ENCODE assay signal across 10 cellular contexts in genomic region chr7:84188811-84189405, GRCh38. TPM values are rescaled to one million over a fixed set of nuclear protein-coding genes. Genes with fewer than 3 reads are reported as not detected.
A peak's percentile ranks its signal among the peaks of the same experiment; 100 is the strongest.
DNase-seq lines count a peak whose midpoint lies in the region; ATAC-seq and TF ChIP-seq lines count a peak whose summit lies in the region.
"Had no signal": no experiment of that assay in that cellular context is flagged by ENCODE, and none has a peak within 500 bp of the region (broad histone marks: within the 10 kb centered on the region; RNA-seq: fewer than 3 reads in every experiment).

No MANE protein-coding gene starts in this region.

- in situ Hi-C loops in transverse colon (cut with MboI; ENCODE audit: low pct_ligation_motif_present in 1 of 4, low pct_unique_long_range_greater_than_20kb in 1 of 4, low sequenced_read_pairs in 3 of 4), result loop anchor here in 2 of 4 donors (25.0 kb wide), 1 partner anchor 823 kb away; no protein-coding TSS in a partner anchor

- no peaks in the 10 kb centered on the region for H3K36me3 Mint-ChIP-seq in activated CD8-positive, alpha-beta T cell treated with anti-CD3 and anti-CD28 coated beads for 36 hours (ENCODE audit: low read depth)
- H3K36me3 Mint-ChIP-seq in activated CD8-positive, alpha-beta T cell treated with anti-CD3 and anti-CD28 coated beads, Interleukin-2, amount 10 ng/mL, durations not matched to agents 7 days and 5 days (ENCODE audit: low read depth), result no peaks in the 10 kb centered on the region
- no peaks in the 10 kb centered on the region for H3K36me3 Mint-ChIP-seq in CD4-positive, alpha-beta memory T cell

- peak overlapping the region; percentile 46 for H3K4me2 ChIP-seq in fibroblast of lung (ENCODE audit: extremely low read depth, insufficient read depth, low read length)

- H3K27me3 ChIP-seq in fibroblast of lung (ENCODE audit: control insufficient read depth, insufficient read depth, low read length) (no peaks in the 10 kb centered on the region), transverse colon (no peaks in the 10 kb centered on the region)
- H3K27me3 ChIP-seq in CD4-positive, alpha-beta memory T cell (ENCODE audit: insufficient read depth, low read length), result no peaks in the 10 kb centered on the region

- H3K36me3 ChIP-seq in fibroblast of lung (ENCODE audit: control insufficient read depth, insufficient read depth, low read length) (no peaks in the 10 kb centered on the region), transverse colon (no peaks in the 10 kb centered on the region)
- no peaks in the 10 kb centered on the region for H3K36me3 ChIP-seq in CD4-positive, alpha-beta memory T cell (ENCODE audit: insufficient read depth, low read length)

- H3K9me3 Mint-ChIP-seq in activated CD8-positive, alpha-beta T cell treated with anti-CD3 and anti-CD28 coated beads for 36 hours, result peaks cover 2% of the 10 kb centered on the region
- H3K9me3 Mint-ChIP-seq in activated CD8-positive, alpha-beta T cell treated with anti-CD3 and anti-CD28 coated beads, Interleukin-2, amount 10 ng/mL, durations not matched to agents 7 days and 5 days (ENCODE audit: insufficient read depth), result no peaks in the 10 kb centered on the region
- H3K9me3 Mint-ChIP-seq in CD4-positive, alpha-beta memory T cell, result peaks cover 0 to 8% (median 0%) of the 10 kb centered on the region in 8 donors

- TF ChIP-seq POLR2A in transverse colon (IDR thresholded peaks at IDR 0.05), result no peak

- H4K20me1 ChIP-seq in fibroblast of lung (ENCODE audit: control insufficient read depth, extremely low read depth, insufficient read depth, low read length), result no peaks in the 10 kb centered on the region

- H3K9me3 ChIP-seq in fibroblast of lung (ENCODE audit: control insufficient read depth, insufficient read depth, low read depth, low read length) (no peaks in the 10 kb centered on the region), transverse colon (no peaks in the 10 kb centered on the region)
- H3K9me3 ChIP-seq in CD4-positive, alpha-beta memory T cell (ENCODE audit: control insufficient read depth in 1 of 2, low read length in 2 of 2), result no peaks in the 10 kb centered on the region

- H3K4me1 Mint-ChIP-seq in activated CD8-positive, alpha-beta T cell treated with anti-CD3 and anti-CD28 coated beads for 36 hours (ENCODE audit: low read depth), result peaks cover 21% of the 10 kb centered on the region
- H3K4me1 Mint-ChIP-seq in activated CD8-positive, alpha-beta T cell treated with anti-CD3 and anti-CD28 coated beads, Interleukin-2, amount 10 ng/mL, durations not matched to agents 7 days and 5 days (ENCODE audit: low read depth), result peaks cover 8% of the 10 kb centered on the region
- H3K4me1 Mint-ChIP-seq in CD4-positive, alpha-beta memory T cell, result peaks cover 0 to 3% (median 1%) of the 10 kb centered on the region in 4 donors

- no peaks in the 10 kb centered on the region for H3K27me3 Mint-ChIP-seq in activated CD8-positive, alpha-beta T cell treated with anti-CD3 and anti-CD28 coated beads for 36 hours
- no peaks in the 10 kb centered on the region for H3K27me3 Mint-ChIP-seq in activated CD8-positive, alpha-beta T cell treated with anti-CD3 and anti-CD28 coated beads, Interleukin-2, amount 10 ng/mL, durations not matched to agents 7 days and 5 days (ENCODE audit: low read depth)
- H3K27me3 Mint-ChIP-seq in CD4-positive, alpha-beta memory T cell, result no peaks in the 10 kb centered on the region

- no peak overlapping the region for H3K27ac Mint-ChIP-seq in activated CD8-positive, alpha-beta T cell treated with anti-CD3 and anti-CD28 coated beads for 36 hours
- H3K27ac Mint-ChIP-seq in activated CD8-positive, alpha-beta T cell treated with anti-CD3 and anti-CD28 coated beads, Interleukin-2, amount 10 ng/mL, durations not matched to agents 7 days and 5 days, result no peak overlapping the region
- no peak overlapping the region for H3K27ac Mint-ChIP-seq in CD4-positive, alpha-beta memory T cell

- H3K4me3 Mint-ChIP-seq in activated CD8-positive, alpha-beta T cell treated with anti-CD3 and anti-CD28 coated beads for 36 hours, result no peak overlapping the region
- H3K4me3 Mint-ChIP-seq in activated CD8-positive, alpha-beta T cell treated with anti-CD3 and anti-CD28 coated beads, Interleukin-2, amount 10 ng/mL, durations not matched to agents 7 days and 5 days, result no peak overlapping the region
- H3K4me3 Mint-ChIP-seq in CD4-positive, alpha-beta memory T cell, result no peak overlapping the region

- CTCF ChIA-PET in activated CD8-positive, alpha-beta T cell treated with anti-CD3 and anti-CD28 coated beads for 36 hours (lab: Charles Lee), result no interaction called here
- CTCF ChIA-PET in activated CD8-positive, alpha-beta T cell treated with anti-CD3 and anti-CD28 coated beads, Interleukin-2, amount 10 ng/mL, durations not matched to agents 7 days and 5 days (lab: Charles Lee), result no interaction called here
- CTCF ChIA-PET in CD4-positive, alpha-beta memory T cell (lab: Charles Lee; ENCODE audit: partially characterized antibody), result no interaction called here

- POLR2A ChIA-PET in activated CD8-positive, alpha-beta T cell treated with anti-CD3 and anti-CD28 coated beads for 36 hours (lab: Charles Lee), result no interaction called here
- POLR2A ChIA-PET in activated CD8-positive, alpha-beta T cell treated with anti-CD3 and anti-CD28 coated beads, Interleukin-2, amount 10 ng/mL, durations not matched to agents 7 days and 5 days (lab: Charles Lee), result no interaction called here
- POLR2A ChIA-PET in CD4-positive, alpha-beta memory T cell (lab: Charles Lee; ENCODE audit: partially characterized antibody), result no interaction called here

- TF ChIP-seq CTCF in activated CD8-positive, alpha-beta T cell treated with anti-CD3 and anti-CD28 coated beads for 36 hours (IDR thresholded peaks at IDR 0.05), result peak; percentile 22
- TF ChIP-seq CTCF in fibroblast of lung (conservative IDR thresholded peaks at IDR 0.05 in 1 of 2, IDR thresholded peaks at IDR 0.05 in 1 of 2; ENCODE audit: low read depth in 1 of 2, low read length in 2 of 2) (peak; percentile 30 to 69), transverse colon (IDR thresholded peaks at IDR 0.05) (peak; percentile 13 to 22 (median 17)), coronary artery (IDR thresholded peaks at IDR 0.05) (no peak)

- H3K79me2 ChIP-seq in fibroblast of lung (ENCODE audit: control insufficient read depth, insufficient read depth, low read length), result peaks cover 93% of the 10 kb centered on the region

- TF ChIP-seq EP300 in transverse colon (IDR thresholded peaks at IDR 0.05; ENCODE audit: low read depth), result no peak

- intact Hi-C loops in activated CD8-positive, alpha-beta T cell treated with anti-CD3 and anti-CD28 coated beads for 36 hours (cut with micrococcal nuclease), result no loop called here
- intact Hi-C loops in transverse colon (cut with DNase I; ENCODE audit: low total_unique reads), result no loop called here
- intact Hi-C loops in CD4-positive, alpha-beta memory T cell (cut with micrococcal nuclease), result loop anchor here (1.0 kb wide), 1 partner anchor 213 kb away; no protein-coding TSS in a partner anchor

- H3K4me3 ChIP-seq in fibroblast of lung (replicated peaks in 1 of 4; ENCODE audit: control extremely low read depth in 1 of 4, insufficient read depth in 1 of 4, low read depth in 3 of 4, low read length in 4 of 4) (no peak overlapping the region), transverse colon (no peak overlapping the region), coronary artery (no peak overlapping the region)
- no peak overlapping the region for H3K4me3 ChIP-seq in CD4-positive, alpha-beta memory T cell (ENCODE audit: low read length in 2 of 2)

- no peak overlapping the region for H3K27ac ChIP-seq in fibroblast of lung (ENCODE audit: insufficient read depth, low read length)
- no peak overlapping the region for H3K27ac ChIP-seq in transverse colon
- no peak overlapping the region for H3K27ac ChIP-seq in coronary artery
- no peak overlapping the region for H3K27ac ChIP-seq in CD4-positive, alpha-beta memory T cell (ENCODE audit: low read depth, low read length)

- H2AFZ ChIP-seq in fibroblast of lung (ENCODE audit: low read length), result no peak overlapping the region

- no peak overlapping the region for H3K9ac ChIP-seq in fibroblast of lung (ENCODE audit: insufficient read depth, low read length)

- no peak for DNase-seq in activated CD8-positive, alpha-beta T cell treated with anti-CD3 and anti-CD28 coated beads for 36 hours
- DNase-seq in activated CD8-positive, alpha-beta T cell treated with anti-CD3 and anti-CD28 coated beads, Interleukin-2, amount 10 ng/mL, durations not matched to agents 7 days and 5 days, result no peak
- peak; percentile 30 for DNase-seq in NCI-H748 treated with DMSO at 0.1 percent for 48 hours (lab: John Stamatoyannopoulos, UW)
- peak in 1 of 2 donors; percentile 69 for DNase-seq in fibroblast of lung (ENCODE audit: low read depth in 2 of 2)
- DNase-seq in transverse colon, result no peak
- no peak for DNase-seq in coronary artery (ENCODE audit: low spot score)
- DNase-seq in CD4-positive, alpha-beta memory T cell, result no peak
- DNase-seq in T1000 (lab: John Stamatoyannopoulos, UW), result no peak
- DNase-seq: NCI-H1436 treated with DMSO at 0.1 percent for 48 hours; stimulated activated CD4-positive, alpha-beta T cell treated with anti-CD3 and anti-CD28 coated beads, Interleukin-4, amount 100 ng/mL, for 24 hours had no signal

- H3K4me1 ChIP-seq in fibroblast of lung (ENCODE audit: control insufficient read depth, extremely low read depth, insufficient read depth, low read length) (peaks cover 2% of the 10 kb centered on the region), transverse colon (peaks cover 0 to 10% (median 0%) of the 10 kb centered on the region in 4 donors)
- no peaks in the 10 kb centered on the region for H3K4me1 ChIP-seq in CD4-positive, alpha-beta memory T cell (ENCODE audit: insufficient read depth, low read length)

- no peak for ATAC-seq in activated CD8-positive, alpha-beta T cell treated with anti-CD3 and anti-CD28 coated beads for 36 hours
- no peak for ATAC-seq in activated CD8-positive, alpha-beta T cell treated with anti-CD3 and anti-CD28 coated beads, Interleukin-2, amount 10 ng/mL, durations not matched to agents 7 days and 5 days

RNA-seq across cellular contexts. Expression of gene SEMA3A, which starts 5.7 kb away (rescaled TPM):
- total RNA-seq in activated CD8-positive, alpha-beta T cell treated with anti-CD3 and anti-CD28 coated beads for 36 hours, result 1 to 10 TPM; 1.2 to 1.7 TPM
- total RNA-seq in activated CD8-positive, alpha-beta T cell treated with anti-CD3 and anti-CD28 coated beads, Interleukin-2, amount 10 ng/mL, durations not matched to agents 7 days and 5 days, result 1 to 10 TPM; 1.9 to 2.0 TPM
- total RNA-seq in fibroblast of lung, result 19.5 and 60.8 TPM in 2 replicates
- 45.2 and 84.3 TPM in 2 replicates for polyA plus RNA-seq in fibroblast of lung
- polyA plus RNA-seq in fibroblast of lung (2012), result 24.8 and 52.1 TPM in 2 replicates
- polyA minus RNA-seq in fibroblast of lung (ENCODE audit: low replicate concordance), result 22.7 and 27.6 TPM in 2 replicates
- 1 to 10 TPM in 3 of 4 donors, under 1 TPM in 1; 1.00 to 8.3 (median 4.7) TPM for total RNA-seq in transverse colon
- under 1 TPM; 0.38 to 0.78 TPM for total RNA-seq in CD4-positive, alpha-beta memory T cell
- polyA plus RNA-seq in CD4-positive, alpha-beta memory T cell, result under 1 TPM in 1 of 2 donors, not detected in 1; 0.26 TPM
